In the genomic region with DNA sequence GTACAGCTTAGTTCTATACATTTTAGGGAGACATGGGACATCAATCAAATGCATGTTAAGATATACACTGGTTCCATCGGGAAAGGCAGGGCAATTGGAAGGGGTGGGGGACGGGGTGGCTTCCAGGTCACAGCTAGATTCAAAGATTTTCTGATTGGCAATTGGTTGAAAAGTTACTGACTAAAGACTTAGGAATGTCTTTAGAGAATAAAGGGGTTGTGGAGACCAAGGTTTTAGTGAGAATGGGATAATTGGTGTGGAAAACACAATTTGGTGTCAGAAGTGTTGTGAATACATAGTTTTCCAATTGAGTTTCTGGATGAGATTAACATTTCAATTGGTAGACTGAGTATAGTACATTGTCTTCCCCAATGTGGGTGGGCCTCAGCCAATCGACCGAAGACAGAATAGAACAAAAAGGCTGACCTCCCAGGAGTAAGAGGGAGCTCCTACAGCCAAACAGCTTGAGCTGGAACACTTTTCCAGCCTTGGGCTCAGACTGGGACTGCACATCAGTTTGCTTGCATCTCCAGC, we compare ENCODE assay signal across 9 cellular contexts. TPM values are rescaled to one million over a fixed set of nuclear protein-coding genes. Genes with fewer than 3 reads are reported as not detected.
DNase-seq lines count a peak whose midpoint lies in the region; ATAC-seq, FAIRE-seq and TF ChIP-seq lines count a peak whose summit lies in the region.
"Had no signal": no experiment of that assay in that cellular context is flagged by ENCODE, and none has a peak within 500 bp of the region (broad histone marks: within the 10 kb centered on the region; RNA-seq: fewer than 3 reads in every experiment).

No MANE protein-coding gene starts in this region.

- H2AFZ ChIP-seq in SK-N-SH (ENCODE audit: low read depth): peak overlapping the region; percentile 83; the same call in 1 of the 2 replicates

- no peak for TF ChIP-seq RAD21 in SK-N-SH (IDR thresholded peaks at IDR 0.05; ENCODE audit: low read length)

- TF ChIP-seq EP300 in SK-N-SH (IDR thresholded peaks at IDR 0.05; ENCODE audit: borderline replicate concordance in 1 of 2, low read depth in 1 of 2, low read length in 1 of 2) (no peak), sigmoid colon (IDR thresholded peaks at IDR 0.05) (no peak)

- no peak overlapping the region for H3K9ac ChIP-seq in SK-N-SH

- no peaks in the 10 kb centered on the region for H3K9me2 ChIP-seq in SK-N-SH

- DNase-seq in SK-N-SH (no peak), iPS DF 6.9 (ENCODE audit: low read depth, low spot score) (peak; percentile 61), sigmoid colon (peak; percentile 65), small intestine (no peak), NCI-H128 (lab: John Stamatoyannopoulos, UW; ENCODE audit: unreplicated experiment) (no peak)
- DNase-seq in activated CD4-positive, alpha-beta T cell treated with anti-CD3 and anti-CD28 coated beads, Interleukin-2, amount 50 U/mL, for 1 hour: no peak

- H3K27me3 ChIP-seq in SK-N-SH (ENCODE audit: insufficient read depth) (no peaks in the 10 kb centered on the region), iPS DF 6.9 (ENCODE audit: control insufficient read depth, insufficient read depth, low read length) (no peaks in the 10 kb centered on the region), sigmoid colon (no peaks in the 10 kb centered on the region), small intestine (ENCODE audit: control insufficient read depth in 2 of 2, insufficient read depth in 2 of 2, low read length in 2 of 2) (peaks cover 0 to 3% of the 10 kb centered on the region in 2 donors)

- H3K4me1 ChIP-seq in SK-N-SH (ENCODE audit: control insufficient read depth in 1 of 2, insufficient read depth in 2 of 2, low read depth in 1 of 2, low read length in 1 of 2) (peaks cover 0 to 6% of the 10 kb centered on the region in 2 experiments; a peak in 1 of 4 replicates), iPS DF 6.9 (ENCODE audit: control insufficient read depth, insufficient read depth, low read length) (no peaks in the 10 kb centered on the region), sigmoid colon (peaks cover 0 to 15% (median 2%) of the 10 kb centered on the region in 4 donors), small intestine (ENCODE audit: control insufficient read depth in 2 of 2, insufficient read depth in 1 of 2, low read depth in 1 of 2, low read length in 1 of 2) (no peaks in the 10 kb centered on the region)

- H3K4me3 ChIP-seq in SK-N-SH (ENCODE audit: low read depth in 2 of 2, low read length in 1 of 2): peak overlapping the region; percentile 65 to 69; a peak in 2 of 4 replicates
- H3K4me3 ChIP-seq in WI38 (ENCODE audit: low read depth, low read length): peak overlapping the region; percentile 79; the same call in 1 of the 2 replicates
- peak overlapping the region; percentile 40; the same call in 1 of the 2 replicates for H3K4me3 ChIP-seq in iPS DF 6.9 (ENCODE audit: low read length)
- H3K4me3 ChIP-seq in sigmoid colon: peak overlapping the region in 3 of 4 donors; percentile 60 to 75 (median 68)
- no peak overlapping the region for H3K4me3 ChIP-seq in small intestine (ENCODE audit: low read depth in 1 of 2, low read length in 2 of 2)

- H3K79me2 ChIP-seq in SK-N-SH (ENCODE audit: insufficient read depth): no peaks in the 10 kb centered on the region

- no peak for TF ChIP-seq CTCF in SK-N-SH (IDR thresholded peaks at IDR 0.05)
- no peak for TF ChIP-seq CTCF in WI38 (IDR thresholded peaks at IDR 0.05; ENCODE audit: low read depth, low read length)
- no peak for TF ChIP-seq CTCF in sigmoid colon (IDR thresholded peaks at IDR 0.05)

- 64% methylated on average over 4 of the region's 4 CpGs for WGBS in SK-N-SH (ENCODE audit: low lambda C conversion rate)
- no CpG with 5 or more reads among the region's 4 CpGs for WGBS in iPS DF 6.9 (ENCODE audit: insufficient coverage, insufficient read length)
- WGBS in sigmoid colon, 2 donors: 32 to 37% methylated on average over 4 of the region's 4 CpGs
- WGBS in small intestine, 3 donors: 23 to 33% (median 25%) methylated on average over 4 of the region's 4 CpGs

- CTCF ChIA-PET in SK-N-SH (lab: Yijun Ruan, JAX): interaction anchor here (0.6 to 6.5 kb wide), 4 partner anchors 8 to 131 kb away, joined by 3 to 43 read pairs (median 3); partner anchors contain the start of gene SPART

- H3K36me3 ChIP-seq in SK-N-SH (replicated peaks in 1 of 2; ENCODE audit: control insufficient read depth in 1 of 2, insufficient read depth in 2 of 2, low read length in 1 of 2) (no peaks in the 10 kb centered on the region), iPS DF 6.9 (ENCODE audit: control insufficient read depth, insufficient read depth, low read length) (0 out of 2 replicates have a peak, but pooled peaks cover under 1% of the 10 kb centered on the region), sigmoid colon (peaks cover 0 to 12% (median 0%) of the 10 kb centered on the region in 4 donors), small intestine (ENCODE audit: control insufficient read depth in 2 of 2, insufficient read depth in 2 of 2, low read length in 2 of 2) (no peaks in the 10 kb centered on the region)

- no peak for TF ChIP-seq POLR2A in sigmoid colon (IDR thresholded peaks at IDR 0.05)

- H3F3A ChIP-seq in SK-N-SH (replicated peaks; ENCODE audit: insufficient read depth): peaks cover 4% of the 10 kb centered on the region

- H3K9me3 ChIP-seq in SK-N-SH (no peaks in the 10 kb centered on the region), iPS DF 6.9 (ENCODE audit: control insufficient read depth, insufficient read depth, low read length) (no peaks in the 10 kb centered on the region), sigmoid colon (no peaks in the 10 kb centered on the region), small intestine (ENCODE audit: control insufficient read depth, low read depth) (no peaks in the 10 kb centered on the region)

- no peak; the same call in 2 of the 3 replicates for ATAC-seq in SK-N-SH treated with all-trans-retinoic acid at 6 μM for 48 hours

- no peaks in the 10 kb centered on the region for H4K20me1 ChIP-seq in SK-N-SH (ENCODE audit: insufficient read depth)

- POLR2A ChIA-PET in SK-N-SH (lab: Yijun Ruan, JAX): no interaction called here

- intact Hi-C loops in sigmoid colon (cut with DNase I): no loop called here

- peak overlapping the region; percentile 83; the same call in 1 of the 2 replicates for H3K4me2 ChIP-seq in SK-N-SH

- FAIRE-seq in small intestine (lab: Jason Lieb, UNC): no peak

- H3K27ac ChIP-seq in SK-N-SH (ENCODE audit: low read depth in 2 of 2, low read length in 1 of 2): no peak overlapping the region
- H3K27ac ChIP-seq in iPS DF 6.9 (ENCODE audit: low read length): peak overlapping the region; percentile 41
- H3K27ac ChIP-seq in sigmoid colon: peak overlapping the region; percentile 78 to 93 (median 87)
- H3K27ac ChIP-seq in small intestine (ENCODE audit: low read depth in 1 of 2, low read length in 1 of 2): no peak overlapping the region
- H3K27ac ChIP-seq: 22Rv1 had no signal

TF ChIP-seq in SK-N-SH, 30 proteins besides CTCF, POLR2A, EP300 and RAD21 (continues in another document):
- TF ChIP-seq SMC3 (IDR thresholded peaks at IDR 0.05; ENCODE audit: low read depth, low read length) (no peak), YY1 (IDR thresholded peaks at IDR 0.05; ENCODE audit: low read depth) (no peak), FOSL2 (IDR thresholded peaks at IDR 0.05; ENCODE audit: borderline replicate concordance, low read depth) (no peak), CHD2 (IDR thresholded peaks at IDR 0.05; ENCODE audit: low read length, partially characterized antibody) (no peak), RXRA (IDR thresholded peaks at IDR 0.05; ENCODE audit: borderline replicate concordance, low read depth) (no peak), GABPA (IDR thresholded peaks at IDR 0.05; ENCODE audit: low read depth) (no peak)
- TF ChIP-seq, protein P1, sequence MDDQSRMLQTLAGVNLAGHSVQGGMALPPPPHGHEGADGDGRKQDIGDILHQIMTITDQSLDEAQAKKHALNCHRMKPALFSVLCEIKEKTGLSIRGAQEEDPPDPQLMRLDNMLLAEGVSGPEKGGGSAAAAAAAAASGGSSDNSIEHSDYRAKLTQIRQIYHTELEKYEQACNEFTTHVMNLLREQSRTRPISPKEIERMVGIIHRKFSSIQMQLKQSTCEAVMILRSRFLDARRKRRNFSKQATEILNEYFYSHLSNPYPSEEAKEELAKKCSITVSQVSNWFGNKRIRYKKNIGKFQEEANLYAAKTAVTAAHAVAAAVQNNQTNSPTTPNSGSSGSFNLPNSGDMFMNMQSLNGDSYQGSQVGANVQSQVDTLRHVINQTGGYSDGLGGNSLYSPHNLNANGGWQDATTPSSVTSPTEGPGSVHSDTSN (IDR thresholded peaks at IDR 0.05): no peak

TF ChIP-seq in SK-N-SH treated with all-trans-retinoic acid at 6 μM for 48 hours, 23 proteins besides CTCF, POLR2A, EP300 and RAD21 (continues in another document):
- TF ChIP-seq ZNF70 (CRISPR knock-in tag; IDR thresholded peaks at IDR 0.05) (no peak), SNAI2 (CRISPR knock-in tag; IDR thresholded peaks at IDR 0.05) (no peak), OSR1 (CRISPR knock-in tag; IDR thresholded peaks at IDR 0.05) (no peak), BACH2 (CRISPR knock-in tag; IDR thresholded peaks at IDR 0.05; ENCODE audit: borderline replicate concordance) (no peak), ARNTL (CRISPR knock-in tag; IDR thresholded peaks at IDR 0.05; ENCODE audit: borderline replicate concordance, low read depth) (no peak)

RNA-seq across cellular contexts. Expression of gene CCDC169, which starts 1.0 kb away (rescaled TPM):
- polyA plus RNA-seq in SK-N-SH (2012; rRNA removed): 1.8 and 3.1 TPM in 2 replicates
- 3.0 and 3.9 TPM in 2 replicates for polyA plus RNA-seq in SK-N-SH (2012; cell fraction: cytosol; rRNA removed)
- polyA plus RNA-seq in SK-N-SH (2012; cell fraction: nucleus; rRNA removed): 0.89 and 3.0 TPM in 2 replicates
- 10 to 100 TPM in 1 of 4 donors, 1 to 10 TPM in 3; 3.0 to 12.5 (median 3.1) TPM for total RNA-seq in sigmoid colon
- polyA plus RNA-seq in sigmoid colon: under 1 TPM in 1 of 3 donors, not detected in 2; 0.42 TPM
- polyA plus RNA-seq in small intestine: under 1 TPM in 1 of 3 donors, not detected in 2; 0.37 TPM

RNA-seq across cellular contexts. Expression of gene SPART, which starts 47.6 kb away (rescaled TPM):
- polyA plus RNA-seq in SK-N-SH (2012; rRNA removed) (4.8 and 8.4 TPM in 2 replicates), sigmoid colon (10 to 100 TPM in 2 of 3 donors, 1 to 10 TPM in 1; 4.6 to 13.8 (median 10.1) TPM), small intestine (10 to 100 TPM in 2 of 3 donors, 1 to 10 TPM in 1; 3.4 to 13.7 (median 11.1) TPM)
- 7.6 TPM in 2 replicates for polyA plus RNA-seq in SK-N-SH (2012; cell fraction: cytosol; rRNA removed)
- polyA plus RNA-seq in SK-N-SH (2012; cell fraction: nucleus; rRNA removed): 2.0 and 8.8 TPM in 2 replicates
- 10 to 100 TPM; 83.2 to 99.9 (median 90.9) TPM for total RNA-seq in sigmoid colon

Comparison
In these comparisons a context has a peak if more than half of its experiments do, and no peak if none do; other contexts are left out.
1. DNase-seq: peak in iPS DF 6.9 (single experiment) and sigmoid colon (single experiment); none in SK-N-SH (single experiment), small intestine (single experiment), NCI-H128 (single experiment) and activated CD4-positive, alpha-beta T cell treated with anti-CD3 and anti-CD28 coated beads, Interleukin-2, amount 50 U/mL, for 1 hour (single experiment).
2. H3K27ac ChIP-seq: peak in iPS DF 6.9 (single experiment) and sigmoid colon (4 of 4); none in SK-N-SH (0 of 2) and small intestine (0 of 2).
3. H3K4me3 ChIP-seq: peak in SK-N-SH (2 of 2), WI38 (single experiment), iPS DF 6.9 (single experiment) and sigmoid colon (3 of 4); none in small intestine (0 of 2).